39 cellular contexts compared by ENCODE assay signal in genomic region chr12:6522193-6522592, GRCh38.
"Had no signal": no experiment of that assay in that cellular context is flagged by ENCODE, and none has a peak within 500 bp of the region (broad histone marks: within the 10 kb centered on the region; RNA-seq: fewer than 3 reads in every experiment).

No MANE protein-coding gene starts in this region.

- DNase-seq: activated effector memory CD4-positive, alpha-beta T cell treated with anti-CD3 and anti-CD28 coated beads, Interleukin-2, amount 50 U/mL, for 16 hours; activated effector memory CD4-positive, alpha-beta T cell treated with Interleukin-2 at 50 U/mL for 16 hours; activated gamma-delta T cell; activated gamma-delta T cell treated with Interleukin-2 at 50 U/mL for 16 hours; activated naive CD4-positive, alpha-beta T cell; activated naive CD4-positive, alpha-beta T cell treated with anti-CD3 and anti-CD28 coated beads for 36 hours; activated naive CD4-positive, alpha-beta T cell treated with anti-CD3 and anti-CD28 coated beads, Interleukin-2, amount 10 ng/mL, durations not matched to agents 7 days and 5 days; activated naive CD4-positive, alpha-beta T cell treated with anti-CD3 and anti-CD28 coated beads, Interleukin-2, amount 50 U/mL, for 16 hours; activated naive CD4-positive, alpha-beta T cell treated with Interleukin-2 at 50 U/mL for 16 hours; activated naive CD8-positive, alpha-beta T cell treated with anti-CD3 and anti-CD28 coated beads for 36 hours; activated naive CD8-positive, alpha-beta T cell treated with anti-CD3 and anti-CD28 coated beads, Interleukin-2, amount 10 ng/mL, durations not matched to agents 7 days and 5 days; activated naive CD8-positive, alpha-beta T cell treated with anti-CD3 and anti-CD28 coated beads, Interleukin-2, amount 50 U/mL, for 24 hours; activated T-cell treated with anti-CD3 and anti-CD28 coated beads, Interleukin-2, amount 50 U/mL, for 24 hours; activated T-cell treated with anti-CD3 and anti-CD28 coated beads, Interleukin-2, amount 50 U/mL, for 4 hours; activated T-cell treated with anti-CD3 and anti-CD28 coated beads, Interleukin-2, amount 50 U/mL, for 48 hours; activated T-cell treated with anti-CD3 and anti-CD28 coated beads, Interleukin-2, amount 50 U/mL, for 72 hours; adrenal gland; amniotic stem cell; amygdala; anterior cingulate cortex; aorta; body of pancreas; brain microvascular endothelial cell; caudate nucleus; central memory CD4-positive, alpha-beta T cell; cerebellar nuclear complex had no signal

- H3K27me3 Mint-ChIP-seq: activated naive CD4-positive, alpha-beta T cell treated with anti-CD3 and anti-CD28 coated beads, Interleukin-2, amount 10 ng/mL, durations not matched to agents 7 days and 5 days; activated naive CD4-positive, alpha-beta T cell treated with anti-CD3 and anti-CD28 coated beads, Interleukin-2, amount 50 U/mL, for 24 hours; activated naive CD8-positive, alpha-beta T cell; activated naive CD8-positive, alpha-beta T cell treated with anti-CD3 and anti-CD28 coated beads for 36 hours; activated naive CD8-positive, alpha-beta T cell treated with anti-CD3 and anti-CD28 coated beads, Interleukin-2, amount 10 ng/mL, durations not matched to agents 7 days and 5 days; activated naive CD8-positive, alpha-beta T cell treated with anti-CD3 and anti-CD28 coated beads, Interleukin-2, amount 50 U/mL, for 24 hours; activated T-cell treated with anti-CD3 and anti-CD28 coated beads, Interleukin-2, amount 50 U/mL, for 24 hours; activated T-helper 17 cell treated with anti-CD3 and anti-CD28 coated beads, Interleukin-2, amount 50 U/mL, for 72 hours; brain; central memory CD8-positive, alpha-beta T cell had no signal

- ATAC-seq: activated naive CD4-positive, alpha-beta T cell treated with anti-CD3 and anti-CD28 coated beads, Interleukin-2, amount 50 U/mL, for 72 hours; activated naive CD8-positive, alpha-beta T cell treated with anti-CD3 and anti-CD28 coated beads, Interleukin-2, amount 50 U/mL, for 24 hours; activated T-cell treated with anti-CD3 and anti-CD28 coated beads, Interleukin-2, amount 50 U/mL, for 4 hours; activated T-cell treated with anti-CD3 and anti-CD28 coated beads, Interleukin-2, amount 50 U/mL, for 72 hours; activated T-helper 17 cell treated with anti-CD3 and anti-CD28 coated beads, Interleukin-2, amount 50 U/mL, for 72 hours; body of pancreas had no signal

- H3K9me3 ChIP-seq: adrenal gland, ascending aorta, body of pancreas, breast epithelium had no signal

- H3K4me1 Mint-ChIP-seq: activated naive CD4-positive, alpha-beta T cell treated with anti-CD3 and anti-CD28 coated beads, Interleukin-2, amount 50 U/mL, for 24 hours; activated naive CD8-positive, alpha-beta T cell treated with anti-CD3 and anti-CD28 coated beads for 36 hours; activated T-helper 17 cell treated with anti-CD3 and anti-CD28 coated beads, Interleukin-2, amount 50 U/mL, for 72 hours; brain had no signal

- H3K9me3 Mint-ChIP-seq: activated naive CD4-positive, alpha-beta T cell treated with anti-CD3 and anti-CD28 coated beads for 36 hours; activated naive CD4-positive, alpha-beta T cell treated with anti-CD3 and anti-CD28 coated beads, Interleukin-2, amount 10 ng/mL, durations not matched to agents 7 days and 5 days; activated naive CD4-positive, alpha-beta T cell treated with anti-CD3 and anti-CD28 coated beads, Interleukin-2, amount 50 U/mL, for 24 hours; activated naive CD4-positive, alpha-beta T cell treated with anti-CD3 and anti-CD28 coated beads, Interleukin-2, amount 50 U/mL, for 72 hours; activated naive CD8-positive, alpha-beta T cell treated with anti-CD3 and anti-CD28 coated beads for 36 hours; activated naive CD8-positive, alpha-beta T cell treated with anti-CD3 and anti-CD28 coated beads, Interleukin-2, amount 10 ng/mL, durations not matched to agents 7 days and 5 days; activated naive CD8-positive, alpha-beta T cell treated with anti-CD3 and anti-CD28 coated beads, Interleukin-2, amount 50 U/mL, for 24 hours; activated T-cell treated with anti-CD3 and anti-CD28 coated beads, Interleukin-2, amount 50 U/mL, for 24 hours; activated T-cell treated with anti-CD3 and anti-CD28 coated beads, Interleukin-2, amount 50 U/mL, for 4 hours; activated T-cell treated with anti-CD3 and anti-CD28 coated beads, Interleukin-2, amount 50 U/mL, for 72 hours; activated T-helper 1 cell treated with anti-CD3 and anti-CD28 coated beads, Interleukin-12 subunit alpha, Interleukin-12 subunit beta, Interleukin-2, Interleukin-4 antibody, amounts not matched to agents 30 ng/mL and 10 ng/mL and 1 ng/mL, durations not matched to agents 14 hours and 24 hours and 36 hours; activated T-helper 17 cell treated with anti-CD3 and anti-CD28 coated beads, Interleukin-2, amount 50 U/mL, for 72 hours; activated T-helper 2 cell treated with anti-CD3 and anti-CD28 coated beads, Interferon-gamma antibody, Interleukin-2, Interleukin-4, amounts not matched to agents 10 μg/mL and 5 μg/mL and 100 μg/mL, durations not matched to agents 14 hours and 24 hours and 36 hours; brain; central memory CD8-positive, alpha-beta T cell had no signal

- H3K27ac Mint-ChIP-seq: activated naive CD4-positive, alpha-beta T cell treated with anti-CD3 and anti-CD28 coated beads for 36 hours; activated naive CD4-positive, alpha-beta T cell treated with anti-CD3 and anti-CD28 coated beads, Interleukin-2, amount 10 ng/mL, durations not matched to agents 7 days and 5 days; activated naive CD4-positive, alpha-beta T cell treated with anti-CD3 and anti-CD28 coated beads, Interleukin-2, amount 50 U/mL, for 24 hours; activated naive CD4-positive, alpha-beta T cell treated with anti-CD3 and anti-CD28 coated beads, Interleukin-2, amount 50 U/mL, for 72 hours; activated naive CD8-positive, alpha-beta T cell; activated naive CD8-positive, alpha-beta T cell treated with anti-CD3 and anti-CD28 coated beads for 36 hours; activated naive CD8-positive, alpha-beta T cell treated with anti-CD3 and anti-CD28 coated beads, Interleukin-2, amount 10 ng/mL, durations not matched to agents 7 days and 5 days; activated naive CD8-positive, alpha-beta T cell treated with anti-CD3 and anti-CD28 coated beads, Interleukin-2, amount 50 U/mL, for 24 hours; activated T-cell treated with anti-CD3 and anti-CD28 coated beads, Interleukin-2, amount 50 U/mL, for 72 hours; activated T-helper 1 cell treated with anti-CD3 and anti-CD28 coated beads, Interleukin-12 subunit alpha, Interleukin-12 subunit beta, Interleukin-2, Interleukin-4 antibody, amounts not matched to agents 30 ng/mL and 10 ng/mL and 1 ng/mL, durations not matched to agents 14 hours and 24 hours and 36 hours; activated T-helper 17 cell treated with anti-CD3 and anti-CD28 coated beads, Interleukin-2, amount 50 U/mL, for 72 hours; activated T-helper 2 cell treated with anti-CD3 and anti-CD28 coated beads, Interferon-gamma antibody, Interleukin-2, Interleukin-4, amounts not matched to agents 10 μg/mL and 5 μg/mL and 100 μg/mL, durations not matched to agents 14 hours and 24 hours and 36 hours; brain had no signal

- H3K4me1 ChIP-seq: adrenal gland, ascending aorta, body of pancreas, breast epithelium had no signal

- H3K36me3 ChIP-seq: breast epithelium had no signal

- H3K27ac ChIP-seq: adrenal gland, ascending aorta, body of pancreas, brain microvascular endothelial cell, breast epithelium, cardiac muscle cell had no signal

- H3K27me3 ChIP-seq: adrenal gland, ascending aorta, body of pancreas, brain microvascular endothelial cell, breast epithelium, cardiac muscle cell had no signal

- H3K4me3 ChIP-seq: adrenal gland, ascending aorta, body of pancreas, breast epithelium, cardiac muscle cell had no signal

- H3K4me3 Mint-ChIP-seq: activated naive CD4-positive, alpha-beta T cell treated with anti-CD3 and anti-CD28 coated beads for 36 hours; activated naive CD4-positive, alpha-beta T cell treated with anti-CD3 and anti-CD28 coated beads, Interleukin-2, amount 10 ng/mL, durations not matched to agents 7 days and 5 days; activated naive CD4-positive, alpha-beta T cell treated with anti-CD3 and anti-CD28 coated beads, Interleukin-2, amount 50 U/mL, for 24 hours; activated naive CD8-positive, alpha-beta T cell; activated naive CD8-positive, alpha-beta T cell treated with anti-CD3 and anti-CD28 coated beads for 36 hours; activated naive CD8-positive, alpha-beta T cell treated with anti-CD3 and anti-CD28 coated beads, Interleukin-2, amount 10 ng/mL, durations not matched to agents 7 days and 5 days; activated naive CD8-positive, alpha-beta T cell treated with anti-CD3 and anti-CD28 coated beads, Interleukin-2, amount 50 U/mL, for 24 hours; activated T-cell treated with anti-CD3 and anti-CD28 coated beads, Interleukin-2, amount 50 U/mL, for 24 hours; activated T-cell treated with anti-CD3 and anti-CD28 coated beads, Interleukin-2, amount 50 U/mL, for 4 hours; activated T-cell treated with anti-CD3 and anti-CD28 coated beads, Interleukin-2, amount 50 U/mL, for 72 hours; activated T-helper 1 cell treated with anti-CD3 and anti-CD28 coated beads, Interleukin-12 subunit alpha, Interleukin-12 subunit beta, Interleukin-2, Interleukin-4 antibody, amounts not matched to agents 30 ng/mL and 10 ng/mL and 1 ng/mL, durations not matched to agents 14 hours and 24 hours and 36 hours; activated T-helper 17 cell treated with anti-CD3 and anti-CD28 coated beads, Interleukin-2, amount 50 U/mL, for 72 hours; brain; central memory CD8-positive, alpha-beta T cell had no signal

- FAIRE-seq: astrocyte, bronchial epithelial cell had no signal
